Comparison of ENCODE assay signal across 26 cellular contexts in the genomic region with DNA sequence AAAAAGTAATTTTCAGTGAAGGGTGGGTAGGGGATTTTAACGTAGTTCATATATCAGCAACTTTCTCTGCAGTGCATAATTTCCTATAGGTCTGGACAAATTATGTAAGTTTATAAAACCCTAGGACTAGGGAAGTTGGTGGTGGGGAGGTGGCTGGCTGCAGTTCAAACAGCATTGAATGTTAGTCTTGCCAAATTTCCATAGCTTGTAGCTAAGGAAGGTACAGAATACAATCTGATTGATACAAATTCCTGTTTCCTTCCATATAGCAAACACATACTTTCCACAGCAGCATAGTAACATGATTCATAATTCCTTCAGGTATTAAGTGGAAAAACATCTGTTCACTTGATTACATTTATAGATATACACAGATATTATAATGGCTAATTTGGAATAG.
"Had no signal": no experiment of that assay in that cellular context is flagged by ENCODE, and none has a peak within 500 bp of the region (broad histone marks: within the 10 kb centered on the region; RNA-seq: fewer than 3 reads in every experiment).

No MANE protein-coding gene starts in this region.

- H3K4me1 ChIP-seq: body of pancreas had no signal

- ATAC-seq: activated naive CD4-positive, alpha-beta T cell treated with anti-CD3 and anti-CD28 coated beads, Interleukin-2, amount 50 U/mL, for 72 hours; activated T-cell treated with anti-CD3 and anti-CD28 coated beads, Interleukin-2, amount 50 U/mL, for 72 hours; body of pancreas; heart left ventricle had no signal

- H3K4me1 Mint-ChIP-seq: activated CD4-positive, alpha-beta memory T cell treated with anti-CD3 and anti-CD28 coated beads, Interleukin-2, amount 10 ng/mL, durations not matched to agents 7 days and 5 days; activated CD4-positive, alpha-beta T cell treated with anti-CD3 and anti-CD28 coated beads, Interleukin-2, amount 10 ng/mL, durations not matched to agents 7 days and 5 days; activated naive CD4-positive, alpha-beta T cell treated with anti-CD3 and anti-CD28 coated beads, Interleukin-2, amount 10 ng/mL, durations not matched to agents 7 days and 5 days; activated naive CD8-positive, alpha-beta T cell treated with anti-CD3 and anti-CD28 coated beads, Interleukin-2, amount 10 ng/mL, durations not matched to agents 7 days and 5 days; endodermal cell had no signal

- H3K36me3 ChIP-seq: esophagus muscularis mucosa, heart left ventricle had no signal

- H3K4me3 ChIP-seq: body of pancreas, dorsolateral prefrontal cortex, esophagus muscularis mucosa, heart left ventricle had no signal

- H3K27ac ChIP-seq: body of pancreas, dorsolateral prefrontal cortex, esophagus muscularis mucosa, heart left ventricle had no signal

- H3K4me3 Mint-ChIP-seq: activated CD4-positive, alpha-beta memory T cell treated with anti-CD3 and anti-CD28 coated beads, Interleukin-2, amount 10 ng/mL, durations not matched to agents 7 days and 5 days; activated CD4-positive, alpha-beta T cell treated with anti-CD3 and anti-CD28 coated beads, Interleukin-2, amount 10 ng/mL, durations not matched to agents 7 days and 5 days; activated naive CD4-positive, alpha-beta T cell treated with anti-CD3 and anti-CD28 coated beads, Interleukin-2, amount 10 ng/mL, durations not matched to agents 7 days and 5 days; activated naive CD8-positive, alpha-beta T cell treated with anti-CD3 and anti-CD28 coated beads, Interleukin-2, amount 10 ng/mL, durations not matched to agents 7 days and 5 days; activated T-cell treated with anti-CD3 and anti-CD28 coated beads, Interleukin-2, amount 50 U/mL, for 24 hours; activated T-cell treated with anti-CD3 and anti-CD28 coated beads, Interleukin-2, amount 50 U/mL, for 72 hours; endodermal cell had no signal

- H3K9me3 Mint-ChIP-seq: activated CD4-positive, alpha-beta memory T cell treated with anti-CD3 and anti-CD28 coated beads, Interleukin-2, amount 10 ng/mL, durations not matched to agents 7 days and 5 days; activated CD4-positive, alpha-beta T cell treated with anti-CD3 and anti-CD28 coated beads, Interleukin-2, amount 10 ng/mL, durations not matched to agents 7 days and 5 days; activated naive CD4-positive, alpha-beta T cell treated with anti-CD3 and anti-CD28 coated beads, Interleukin-2, amount 10 ng/mL, durations not matched to agents 7 days and 5 days; activated naive CD4-positive, alpha-beta T cell treated with anti-CD3 and anti-CD28 coated beads, Interleukin-2, amount 50 U/mL, for 72 hours; activated naive CD8-positive, alpha-beta T cell treated with anti-CD3 and anti-CD28 coated beads, Interleukin-2, amount 10 ng/mL, durations not matched to agents 7 days and 5 days; endodermal cell had no signal

- H3K9me3 ChIP-seq: body of pancreas, esophagus muscularis mucosa, heart left ventricle had no signal

- DNase-seq: activated CD4-positive, alpha-beta memory T cell treated with anti-CD3 and anti-CD28 coated beads, Interleukin-2, amount 10 ng/mL, durations not matched to agents 7 days and 5 days; activated CD4-positive, alpha-beta T cell treated with anti-CD3 and anti-CD28 coated beads for 1 hour; activated CD4-positive, alpha-beta T cell treated with anti-CD3 and anti-CD28 coated beads for 4 hours; activated CD4-positive, alpha-beta T cell treated with anti-CD3 and anti-CD28 coated beads, Interleukin-2, amount 10 ng/mL, durations not matched to agents 7 days and 5 days; activated CD4-positive, alpha-beta T cell treated with anti-CD3 and anti-CD28 coated beads, Interleukin-2, amount 50 U/mL, for 4 hours; activated CD4-positive, CD25-positive, alpha-beta regulatory T cell; activated CD8-positive, alpha-beta memory T cell treated with anti-CD3 and anti-CD28 coated beads, Interleukin-2, amount 50 U/mL, for 48 hours; activated gamma-delta T cell; activated naive CD4-positive, alpha-beta T cell; activated naive CD4-positive, alpha-beta T cell treated with anti-CD3 and anti-CD28 coated beads, Interleukin-2, amount 10 ng/mL, durations not matched to agents 7 days and 5 days; activated naive CD8-positive, alpha-beta T cell treated with anti-CD3 and anti-CD28 coated beads, Interleukin-2, amount 10 ng/mL, durations not matched to agents 7 days and 5 days; activated T-cell treated with anti-CD3 and anti-CD28 coated beads for 4 hours; activated T-cell treated with anti-CD3 and anti-CD28 coated beads, Interleukin-2, amount 50 U/mL, for 24 hours; activated T-cell treated with anti-CD3 and anti-CD28 coated beads, Interleukin-2, amount 50 U/mL, for 72 hours; body of pancreas; caudate nucleus; cortex of kidney; dorsolateral prefrontal cortex; effector memory CD4-positive, alpha-beta T cell; endodermal cell; erythroblast; glutamatergic neuron; heart left ventricle; T-helper 2 cell had no signal

- H3K27me3 Mint-ChIP-seq: activated CD4-positive, alpha-beta memory T cell treated with anti-CD3 and anti-CD28 coated beads, Interleukin-2, amount 10 ng/mL, durations not matched to agents 7 days and 5 days; activated CD4-positive, alpha-beta T cell treated with anti-CD3 and anti-CD28 coated beads, Interleukin-2, amount 10 ng/mL, durations not matched to agents 7 days and 5 days; activated naive CD4-positive, alpha-beta T cell treated with anti-CD3 and anti-CD28 coated beads, Interleukin-2, amount 10 ng/mL, durations not matched to agents 7 days and 5 days; activated naive CD8-positive, alpha-beta T cell treated with anti-CD3 and anti-CD28 coated beads, Interleukin-2, amount 10 ng/mL, durations not matched to agents 7 days and 5 days; activated T-cell treated with anti-CD3 and anti-CD28 coated beads, Interleukin-2, amount 50 U/mL, for 24 hours had no signal

- H3K36me3 Mint-ChIP-seq: activated naive CD4-positive, alpha-beta T cell treated with anti-CD3 and anti-CD28 coated beads, Interleukin-2, amount 10 ng/mL, durations not matched to agents 7 days and 5 days; activated naive CD4-positive, alpha-beta T cell treated with anti-CD3 and anti-CD28 coated beads, Interleukin-2, amount 50 U/mL, for 72 hours; activated naive CD8-positive, alpha-beta T cell treated with anti-CD3 and anti-CD28 coated beads, Interleukin-2, amount 10 ng/mL, durations not matched to agents 7 days and 5 days had no signal

- H3K27ac Mint-ChIP-seq: activated CD4-positive, alpha-beta memory T cell treated with anti-CD3 and anti-CD28 coated beads, Interleukin-2, amount 10 ng/mL, durations not matched to agents 7 days and 5 days; activated CD4-positive, alpha-beta T cell treated with anti-CD3 and anti-CD28 coated beads, Interleukin-2, amount 10 ng/mL, durations not matched to agents 7 days and 5 days; activated naive CD4-positive, alpha-beta T cell treated with anti-CD3 and anti-CD28 coated beads, Interleukin-2, amount 10 ng/mL, durations not matched to agents 7 days and 5 days; activated naive CD4-positive, alpha-beta T cell treated with anti-CD3 and anti-CD28 coated beads, Interleukin-2, amount 50 U/mL, for 72 hours; activated naive CD8-positive, alpha-beta T cell treated with anti-CD3 and anti-CD28 coated beads, Interleukin-2, amount 10 ng/mL, durations not matched to agents 7 days and 5 days; activated T-cell treated with anti-CD3 and anti-CD28 coated beads, Interleukin-2, amount 50 U/mL, for 24 hours; activated T-cell treated with anti-CD3 and anti-CD28 coated beads, Interleukin-2, amount 50 U/mL, for 72 hours; endodermal cell had no signal

- H3K27me3 ChIP-seq: body of pancreas, dorsolateral prefrontal cortex, esophagus muscularis mucosa, heart left ventricle had no signal
